In the genomic region with DNA sequence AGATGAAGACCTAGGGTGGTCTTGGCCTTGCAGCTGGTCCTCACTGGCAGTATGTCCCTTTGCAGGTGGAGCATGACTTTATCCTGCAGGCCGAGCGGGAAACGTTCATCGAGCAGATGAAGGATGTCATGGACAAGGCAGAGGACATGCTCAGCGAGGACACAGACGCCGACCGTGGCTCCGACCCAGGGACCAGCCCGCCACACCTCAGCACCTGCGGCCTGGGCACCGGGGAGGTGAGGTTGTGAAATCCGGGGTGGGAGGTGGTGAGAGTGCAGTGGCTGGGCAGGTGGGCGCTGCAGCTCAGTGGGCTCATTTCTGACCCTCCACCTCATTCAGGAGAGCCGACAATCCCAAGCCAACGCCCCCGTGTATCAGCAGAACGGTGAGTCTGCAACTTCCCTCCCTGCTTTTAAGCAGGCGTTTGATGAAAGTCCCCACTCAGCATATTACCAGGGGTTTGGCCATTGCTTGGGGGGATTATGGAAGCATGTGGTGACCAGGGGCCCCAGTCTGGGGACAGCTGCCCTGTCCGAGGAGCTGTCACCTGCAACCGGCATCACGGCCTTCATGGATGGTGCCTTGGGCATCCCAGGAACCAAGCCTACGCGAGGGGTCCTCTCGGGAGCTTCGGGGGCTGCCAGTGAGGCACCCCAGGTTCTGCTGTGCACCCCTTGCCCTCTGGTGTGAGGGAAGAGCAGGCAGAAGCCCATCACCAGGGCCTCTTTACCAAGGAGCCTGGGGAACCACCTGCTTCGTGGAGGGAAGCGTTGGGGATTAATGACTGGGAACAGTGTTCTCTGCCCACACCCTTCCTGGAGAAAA, we compare ENCODE assay signal across 13 cellular contexts.
A peak's percentile ranks its signal among the peaks of the same experiment; 100 is the strongest.
DNase-seq lines count a peak whose midpoint lies in the region; ATAC-seq and TF ChIP-seq lines count a peak whose summit lies in the region.
"Had no signal": no experiment of that assay in that cellular context is flagged by ENCODE, and none has a peak within 500 bp of the region (broad histone marks: within the 10 kb centered on the region; RNA-seq: fewer than 3 reads in every experiment).

No MANE protein-coding gene starts in this region.

- CTCF ChIA-PET in activated B cell treated with CpG ODN at 0.5 μM for 24 hours (lab: Charles Lee): no interaction called here

- H3K9me3 ChIP-seq in heart right ventricle (peaks cover 0 to 6% (median 0%) of the 10 kb centered on the region in 11 donors), upper lobe of right lung (no peaks in the 10 kb centered on the region), gastrocnemius medialis (no peaks in the 10 kb centered on the region)
- H3K9me3 ChIP-seq: esophagus squamous epithelium, prostate gland had no signal

- H3K9me3 Mint-ChIP-seq in activated B cell treated with CpG ODN at 0.5 μM for 24 hours (no peaks in the 10 kb centered on the region), naive B cell (peaks cover 0 to 5% (median 0%) of the 10 kb centered on the region in 7 donors)
- H3K9me3 Mint-ChIP-seq: dendritic cell treated with granulocyte-macrophage colony-stimulating factor and Interleukin-4, amounts not matched to agents 40 ng/mL and 50 ng/mL, for 4 days had no signal

- ATAC-seq in Right ventricle myocardium inferior: no peak
- ATAC-seq in heart right ventricle: no peak
- ATAC-seq in activated B cell treated with CpG ODN at 0.5 μM for 24 hours (ENCODE audit: low read depth): no peak
- no peak for ATAC-seq in naive B cell (ENCODE audit: low read depth in 2 of 2)
- ATAC-seq in upper lobe of right lung: no peak
- ATAC-seq in gastrocnemius medialis: no peak

- TF ChIP-seq CTCF in heart right ventricle (IDR thresholded peaks at IDR 0.05): no peak
- TF ChIP-seq CTCF in activated B cell treated with CpG ODN at 0.5 μM for 24 hours (IDR thresholded peaks at IDR 0.05): no peak
- TF ChIP-seq CTCF in upper lobe of right lung (IDR thresholded peaks at IDR 0.05): no peak
- no peak for TF ChIP-seq CTCF in gastrocnemius medialis (IDR thresholded peaks at IDR 0.05 in 4 of 5, conservative IDR thresholded peaks at IDR 0.05 in 1 of 5)

- intact Hi-C loops in Right ventricle myocardium inferior (cut with DNase I) (no loop called here), heart right ventricle (cut with DNase I) (no loop called here), activated B cell treated with CpG ODN at 0.5 μM for 24 hours (cut with micrococcal nuclease) (no loop called here), upper lobe of right lung (cut with DNase I) (no loop called here), gastrocnemius medialis (cut with DNase I; ENCODE audit: low total_unique reads) (no loop called here)

- H3K27me3 Mint-ChIP-seq in activated B cell treated with CpG ODN at 0.5 μM for 24 hours (peaks cover 7% of the 10 kb centered on the region), naive B cell (peaks cover 0 to 4% (median 0%) of the 10 kb centered on the region in 3 donors)

- H3K36me3 ChIP-seq in heart right ventricle (peaks cover 0 to 53% (median 3%) of the 10 kb centered on the region in 9 donors), upper lobe of right lung (no peaks in the 10 kb centered on the region), gastrocnemius medialis (peaks cover 0 to 5% of the 10 kb centered on the region in 2 donors)
- H3K36me3 ChIP-seq: esophagus squamous epithelium, prostate gland had no signal

- peak; percentile 59 for DNase-seq in Right ventricle myocardium inferior (ENCODE audit: missing footprints)
- no peak for DNase-seq in heart right ventricle
- DNase-seq in activated B cell treated with CpG ODN at 0.5 μM for 24 hours: peak; percentile 14
- DNase-seq in naive B cell: no peak
- peak; percentile 30 for DNase-seq in upper lobe of right lung
- no peak for DNase-seq in NCI-H345 treated with DMSO at 0.1 percent for 48 hours (lab: John Stamatoyannopoulos, UW; ENCODE audit: unreplicated experiment)
- no peak for DNase-seq in gastrocnemius medialis
- no peak for DNase-seq in stimulated activated naive CD4-positive, alpha-beta T cell (lab: John Stamatoyannopoulos, UW)
- DNase-seq: activated T-cell treated with anti-CD3 and anti-CD28 coated beads for 4 hours, amniotic stem cell, esophagus squamous epithelium had no signal

- 89 to 91% methylated on average over 28 of the region's 28 CpGs for WGBS in heart right ventricle, 2 donors

- H3K36me3 Mint-ChIP-seq in activated B cell treated with CpG ODN at 0.5 μM for 24 hours (ENCODE audit: low read depth) (no peaks in the 10 kb centered on the region), naive B cell (no peaks in the 10 kb centered on the region)

- in situ Hi-C loops in gastrocnemius medialis (cut with MboI; ENCODE audit: low sequenced_read_pairs in 4 of 4): no loop called here

- H3K4me1 ChIP-seq in heart right ventricle (peaks cover 0 to 20% (median 6%) of the 10 kb centered on the region in 9 donors), upper lobe of right lung (no peaks in the 10 kb centered on the region), gastrocnemius medialis (peaks cover 4 to 16% of the 10 kb centered on the region in 2 donors)

- POLR2A ChIA-PET in activated B cell treated with CpG ODN at 0.5 μM for 24 hours (lab: Charles Lee): no interaction called here

- TF ChIP-seq POLR2A in gastrocnemius medialis (IDR thresholded peaks at IDR 0.05): no peak

- H3K27ac ChIP-seq in heart right ventricle (no peak overlapping the region), upper lobe of right lung (no peak overlapping the region), gastrocnemius medialis (no peak overlapping the region)
- H3K27ac ChIP-seq: esophagus squamous epithelium, prostate gland had no signal

- H3K4me3 Mint-ChIP-seq in activated B cell treated with CpG ODN at 0.5 μM for 24 hours (no peak overlapping the region), naive B cell (peak overlapping the region; percentile 76 to 96 (median 86))
- H3K4me3 Mint-ChIP-seq: dendritic cell treated with granulocyte-macrophage colony-stimulating factor and Interleukin-4, amounts not matched to agents 40 ng/mL and 50 ng/mL, for 4 days had no signal

- H3K4me3 ChIP-seq in heart right ventricle (no peak overlapping the region), upper lobe of right lung (no peak overlapping the region), gastrocnemius medialis (no peak overlapping the region)
- H3K4me3 ChIP-seq: esophagus squamous epithelium, prostate gland had no signal

- H3K27ac Mint-ChIP-seq in activated B cell treated with CpG ODN at 0.5 μM for 24 hours: peak overlapping the region; percentile 37
- peak overlapping the region in 4 of 6 donors; percentile 41 to 72 (median 44) for H3K27ac Mint-ChIP-seq in naive B cell
- H3K27ac Mint-ChIP-seq: dendritic cell treated with granulocyte-macrophage colony-stimulating factor and Interleukin-4, amounts not matched to agents 40 ng/mL and 50 ng/mL, for 4 days had no signal

- H3K27me3 ChIP-seq in heart right ventricle (peaks cover 0 to 6% (median 0%) of the 10 kb centered on the region in 7 donors), upper lobe of right lung (peaks cover 11% of the 10 kb centered on the region), gastrocnemius medialis (no peaks in the 10 kb centered on the region)

- H3K4me1 Mint-ChIP-seq in activated B cell treated with CpG ODN at 0.5 μM for 24 hours (peaks cover 45% of the 10 kb centered on the region), naive B cell (peaks cover 38 to 45% (median 44%) of the 10 kb centered on the region in 3 donors)

Comparison
In these comparisons a context has a peak if more than half of its experiments do, and no peak if none do; other contexts are left out.
1. DNase-seq: peak in Right ventricle myocardium inferior (single experiment), activated B cell treated with CpG ODN at 0.5 μM for 24 hours (single experiment) and upper lobe of right lung (single experiment); none in heart right ventricle (0 of 2), naive B cell (single experiment), NCI-H345 treated with DMSO at 0.1 percent for 48 hours (single experiment), gastrocnemius medialis (0 of 2) and stimulated activated naive CD4-positive, alpha-beta T cell (0 of 6).